ENCODE assay signal across 17 cellular contexts in genomic region chr18:10476430-10476829, GRCh38. TPM values are rescaled to one million over a fixed set of nuclear protein-coding genes. Genes with fewer than 3 reads are reported as not detected.
DNase-seq lines count a peak whose midpoint lies in the region; ATAC-seq, FAIRE-seq and TF ChIP-seq lines count a peak whose summit lies in the region.
"Had no signal": no experiment of that assay in that cellular context is flagged by ENCODE, and none has a peak within 500 bp of the region (broad histone marks: within the 10 kb centered on the region; RNA-seq: fewer than 3 reads in every experiment).

No MANE protein-coding gene starts in this region.

- no peak overlapping the region for H3K27ac Mint-ChIP-seq in activated B cell treated with CpG ODN at 0.5 μM for 24 hours
- H3K27ac Mint-ChIP-seq: activated naive CD4-positive, alpha-beta T cell treated with anti-CD3 and anti-CD28 coated beads, Interleukin-2, amount 50 U/mL, for 24 hours; T-helper 1 cell treated with Interleukin-12 subunit alpha and Interleukin-12 subunit beta and Interleukin-4 antibody, amounts not matched to agents 30 μg/mL and 1 μg/mL, for 36 hours had no signal

- ATAC-seq in activated B cell treated with CpG ODN at 0.5 μM for 24 hours (ENCODE audit: low read depth) = no peak
- ATAC-seq: psoas muscle had no signal

- POLR2A ChIA-PET in activated B cell treated with CpG ODN at 0.5 μM for 24 hours (lab: Charles Lee) = no interaction called here

- DNase-seq in NCI-H2171 treated with DMSO at 0.1 percent for 48 hours (lab: John Stamatoyannopoulos, UW) (peak; percentile 41), NCI-H2171 (lab: John Stamatoyannopoulos, UW) (no peak), activated B cell treated with CpG ODN at 0.5 μM for 24 hours (no peak), globus pallidus (ENCODE audit: low spot score) (peak; percentile 56), urothelium cell line (ENCODE audit: low spot score) (peak; percentile 81), SKM-1 treated with dmso at 0.1 percent for 144 hours (lab: John Stamatoyannopoulos, UW; ENCODE audit: unreplicated experiment) (no peak), foreskin melanocyte (no peak), activated T-cell treated with anti-CD3 and anti-CD28 coated beads for 4 hours (no peak)
- DNase-seq: mesendoderm; NCI-H1092 treated with DMSO at 0.1 percent for 48 hours; OCI-M1; psoas muscle; stimulated activated CD4-positive, alpha-beta T cell treated with anti-CD3 and anti-CD28 coated beads, Interleukin-4, amount 100 ng/mL, for 24 hours had no signal

- H3K27me3 Mint-ChIP-seq in activated B cell treated with CpG ODN at 0.5 μM for 24 hours = peaks cover 2% of the 10 kb centered on the region

- H3K4me1 Mint-ChIP-seq in activated B cell treated with CpG ODN at 0.5 μM for 24 hours = peaks cover 54% of the 10 kb centered on the region
- H3K4me1 Mint-ChIP-seq: activated naive CD4-positive, alpha-beta T cell treated with anti-CD3 and anti-CD28 coated beads, Interleukin-2, amount 50 U/mL, for 24 hours had no signal

- no peak for TF ChIP-seq CTCF in activated B cell treated with CpG ODN at 0.5 μM for 24 hours (IDR thresholded peaks at IDR 0.05)

- H3K9me3 Mint-ChIP-seq in activated B cell treated with CpG ODN at 0.5 μM for 24 hours = no peaks in the 10 kb centered on the region
- H3K9me3 Mint-ChIP-seq: activated naive CD4-positive, alpha-beta T cell treated with anti-CD3 and anti-CD28 coated beads, Interleukin-2, amount 50 U/mL, for 24 hours; T-helper 1 cell treated with Interleukin-12 subunit alpha and Interleukin-12 subunit beta and Interleukin-4 antibody, amounts not matched to agents 30 μg/mL and 1 μg/mL, for 36 hours had no signal

- H3K36me3 Mint-ChIP-seq in activated B cell treated with CpG ODN at 0.5 μM for 24 hours (ENCODE audit: low read depth) = no peaks in the 10 kb centered on the region
- H3K36me3 Mint-ChIP-seq: activated naive CD4-positive, alpha-beta T cell treated with anti-CD3 and anti-CD28 coated beads, Interleukin-2, amount 50 U/mL, for 24 hours had no signal

- H3K4me3 Mint-ChIP-seq in activated B cell treated with CpG ODN at 0.5 μM for 24 hours = peak overlapping the region; percentile 13
- H3K4me3 Mint-ChIP-seq: activated naive CD4-positive, alpha-beta T cell treated with anti-CD3 and anti-CD28 coated beads, Interleukin-2, amount 50 U/mL, for 24 hours; T-helper 1 cell treated with Interleukin-12 subunit alpha and Interleukin-12 subunit beta and Interleukin-4 antibody, amounts not matched to agents 30 μg/mL and 1 μg/mL, for 36 hours had no signal

- FAIRE-seq in urothelium cell line (lab: Jason Lieb, UNC) = peak; percentile 42

- CTCF ChIA-PET in activated B cell treated with CpG ODN at 0.5 μM for 24 hours (lab: Charles Lee) = no interaction called here

- intact Hi-C loops in activated B cell treated with CpG ODN at 0.5 μM for 24 hours (cut with micrococcal nuclease) = no loop called here

RNA-seq across cellular contexts. Expression of gene APCDD1, which starts 22.0 kb away (rescaled TPM):
- total RNA-seq in activated B cell treated with CpG ODN at 0.5 μM for 24 hours = 0.15 and 0.38 TPM in 2 replicates
- total RNA-seq: dermis microvascular lymphatic vessel endothelial cell, G401 had no signal

RNA-seq across cellular contexts. Expression of gene NAPG, which starts 49.4 kb away (rescaled TPM):
- total RNA-seq in activated B cell treated with CpG ODN at 0.5 μM for 24 hours = 24.5 and 33.3 TPM in 2 replicates

Comparison
In these comparisons a context has a peak if more than half of its experiments do, and no peak if none do; other contexts are left out.
1. DNase-seq: peak in NCI-H2171 treated with DMSO at 0.1 percent for 48 hours (single experiment), globus pallidus (single experiment) and urothelium cell line (single experiment); none in NCI-H2171 (single experiment), activated B cell treated with CpG ODN at 0.5 μM for 24 hours (single experiment), SKM-1 treated with dmso at 0.1 percent for 144 hours (single experiment), foreskin melanocyte (single experiment) and activated T-cell treated with anti-CD3 and anti-CD28 coated beads for 4 hours (single experiment).